Comparison of ENCODE assay signal across 19 cellular contexts in genomic region chr4:53705972-53706371, GRCh38.
"Had no signal": no experiment of that assay in that cellular context is flagged by ENCODE, and none has a peak within 500 bp of the region (broad histone marks: within the 10 kb centered on the region; RNA-seq: fewer than 3 reads in every experiment).

No MANE protein-coding gene starts in this region.

- H3K4me3 ChIP-seq: right atrium auricular region, tibial nerve, vagina had no signal

- H3K27me3 ChIP-seq: right atrium auricular region, tibial nerve, vagina had no signal

- ATAC-seq: activated CD8-positive, alpha-beta T cell treated with anti-CD3 and anti-CD28 coated beads, Interleukin-2, amount 10 ng/mL, durations not matched to agents 7 days and 5 days had no signal

- H3K27ac ChIP-seq: neutrophil, right atrium auricular region, tibial nerve, vagina had no signal

- H3K9me3 ChIP-seq: neutrophil, right atrium auricular region, tibial nerve, vagina had no signal

- H3K27me3 Mint-ChIP-seq: activated CD4-positive, alpha-beta T cell treated with anti-CD3 and anti-CD28 coated beads, Interleukin-2, amount 10 ng/mL, durations not matched to agents 24 days and 14 days; naive B cell had no signal

- H3K9me3 Mint-ChIP-seq: activated CD4-positive, alpha-beta T cell treated with anti-CD3 and anti-CD28 coated beads, Interleukin-2, amount 10 ng/mL, durations not matched to agents 24 days and 14 days; immature natural killer cell had no signal

- H3K36me3 Mint-ChIP-seq: activated naive CD8-positive, alpha-beta T cell; brain; immature natural killer cell had no signal

- DNase-seq: activated CD4-positive, alpha-beta T cell treated with anti-CD3 and anti-CD28 coated beads, Interleukin-2, amount 10 ng/mL, durations not matched to agents 24 days and 14 days; activated CD4-positive, CD25-positive, alpha-beta regulatory T cell; activated CD8-positive, alpha-beta memory T cell treated with anti-CD3 and anti-CD28 coated beads, Interleukin-2, amount 50 U/mL, for 4 hours; activated CD8-positive, alpha-beta T cell treated with anti-CD3 and anti-CD28 coated beads, Interleukin-2, amount 10 ng/mL, durations not matched to agents 7 days and 5 days; activated effector memory CD4-positive, alpha-beta T cell treated with anti-CD3 and anti-CD28 coated beads, Interleukin-2, amount 50 U/mL, for 16 hours; activated T-cell treated with anti-CD3 and anti-CD28 coated beads, Interleukin-2, amount 50 U/mL, for 48 hours; cerebellar nuclear complex; effector CD8-positive, alpha-beta T cell; immature natural killer cell; posterior cingulate gyrus; stimulated activated CD4-positive, alpha-beta T cell treated with anti-CD3 and anti-CD28 coated beads, Interleukin-4, amount 100 ng/mL, for 24 hours; stimulated activated naive CD4-positive, alpha-beta T cell treated with Interleukin-2 at 50 U/mL for 16 hours had no signal

- H3K27ac Mint-ChIP-seq: activated CD4-positive, alpha-beta T cell treated with anti-CD3 and anti-CD28 coated beads, Interleukin-2, amount 10 ng/mL, durations not matched to agents 24 days and 14 days; activated CD8-positive, alpha-beta T cell treated with anti-CD3 and anti-CD28 coated beads, Interleukin-2, amount 10 ng/mL, durations not matched to agents 7 days and 5 days; activated naive CD8-positive, alpha-beta T cell; brain; immature natural killer cell had no signal

- H3K4me3 Mint-ChIP-seq: activated CD4-positive, alpha-beta T cell treated with anti-CD3 and anti-CD28 coated beads, Interleukin-2, amount 10 ng/mL, durations not matched to agents 24 days and 14 days; activated CD8-positive, alpha-beta T cell treated with anti-CD3 and anti-CD28 coated beads, Interleukin-2, amount 10 ng/mL, durations not matched to agents 7 days and 5 days; activated naive CD8-positive, alpha-beta T cell; brain; immature natural killer cell had no signal

- H3K36me3 ChIP-seq: neutrophil, right atrium auricular region, tibial nerve, vagina had no signal
